ENCODE assay signal across 19 cellular contexts in the genomic region with DNA sequence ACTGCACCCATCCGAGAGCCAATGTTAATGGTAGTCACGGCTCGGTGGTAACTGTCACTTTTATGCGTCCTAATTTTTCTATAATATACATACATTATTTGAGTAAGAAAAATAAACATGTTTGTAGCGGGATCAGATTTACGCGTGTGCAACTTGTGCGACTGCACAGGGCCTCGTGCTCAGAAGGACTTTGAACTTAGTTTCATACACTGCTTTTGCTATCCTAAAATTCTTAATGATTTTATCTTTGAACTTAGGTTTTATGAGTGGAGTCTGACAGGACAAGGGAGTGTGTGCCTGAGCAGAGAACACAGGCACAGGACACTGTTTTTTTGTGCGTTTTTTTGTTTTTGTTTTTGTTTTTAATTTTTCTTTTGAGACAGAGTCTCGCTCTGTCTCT.
DNase-seq lines count a peak whose midpoint lies in the region; ATAC-seq, FAIRE-seq and TF ChIP-seq lines count a peak whose summit lies in the region.
"Had no signal": no experiment of that assay in that cellular context is flagged by ENCODE, and none has a peak within 500 bp of the region (broad histone marks: within the 10 kb centered on the region; RNA-seq: fewer than 3 reads in every experiment).

No MANE protein-coding gene starts in this region.

- no peak for TF ChIP-seq RAD21 in HepG2 (CRISPR knock-in tag; IDR thresholded peaks at IDR 0.05)

- TF ChIP-seq EP300 in HepG2 (IDR thresholded peaks at IDR 0.05; ENCODE audit: low read depth in 2 of 2, low read length in 2 of 2) (no peak), HepG2 (CRISPR knock-in tag; IDR thresholded peaks at IDR 0.05; ENCODE audit: borderline replicate concordance) (no peak)

- no peak overlapping the region for H3K4me3 ChIP-seq in HepG2 (replicated peaks in 1 of 3; ENCODE audit: insufficient read depth in 1 of 3, low read depth in 2 of 3, low read length in 3 of 3)
- no peak overlapping the region for H3K4me3 ChIP-seq in right lobe of liver
- H3K4me3 ChIP-seq in small intestine (ENCODE audit: low read depth in 1 of 2, low read length in 2 of 2): no peak overlapping the region
- H3K4me3 ChIP-seq: A549, BLaER1, GM23338 had no signal

- H3K9me3 ChIP-seq in HepG2 (ENCODE audit: low read length): no peaks in the 10 kb centered on the region
- H3K9me3 ChIP-seq in right lobe of liver: no peaks in the 10 kb centered on the region
- no peaks in the 10 kb centered on the region for H3K9me3 ChIP-seq in small intestine (ENCODE audit: control insufficient read depth, low read depth)
- H3K9me3 ChIP-seq: A549, BLaER1 had no signal

- H3K27ac ChIP-seq in HepG2 (ENCODE audit: extremely low read length, insufficient read depth, low read length) (no peak overlapping the region), right lobe of liver (no peak overlapping the region), small intestine (ENCODE audit: low read depth in 1 of 2, low read length in 1 of 2) (no peak overlapping the region)
- H3K27ac ChIP-seq: 22Rv1, BLaER1 had no signal

- TF ChIP-seq POLR2A in HepG2 (IDR thresholded peaks at IDR 0.05; ENCODE audit: insufficient read depth in 1 of 2, low read depth in 2 of 2, low read length in 2 of 2) (no peak), right lobe of liver (IDR thresholded peaks at IDR 0.05) (no peak)

- no peak overlapping the region for H3K9ac ChIP-seq in HepG2 (ENCODE audit: insufficient read depth, low read depth, low read length)
- H3K9ac ChIP-seq: BLaER1 had no signal

- FAIRE-seq in HepG2 (lab: Jason Lieb, UNC) (no peak), small intestine (lab: Jason Lieb, UNC) (no peak)
- FAIRE-seq: A549, G401.6, GM12891, H54 had no signal

- no peaks in the 10 kb centered on the region for H3K36me3 ChIP-seq in HepG2 (replicated peaks in 1 of 2; ENCODE audit: control insufficient read depth in 1 of 2, insufficient read depth in 2 of 2, low read length in 2 of 2)
- no peaks in the 10 kb centered on the region for H3K36me3 ChIP-seq in right lobe of liver
- H3K36me3 ChIP-seq in small intestine (ENCODE audit: control insufficient read depth in 2 of 2, insufficient read depth in 2 of 2, low read length in 2 of 2): no peaks in the 10 kb centered on the region
- H3K36me3 ChIP-seq: BLaER1 had no signal

- peaks cover 6 to 7% of the 10 kb centered on the region in 2 donors for H3K4me1 Mint-ChIP-seq in natural killer cell
- H3K4me1 Mint-ChIP-seq: CD14-positive monocyte had no signal

- intact Hi-C loops in HepG2 (cut with micrococcal nuclease; ENCODE audit: unreplicated experiment): no loop called here
- intact Hi-C loops in right lobe of liver (cut with DNase I): no loop called here
- intact Hi-C loops in left colon (cut with DNase I, micrococcal nuclease): no loop called here
- intact Hi-C loops in natural killer cell (cut with micrococcal nuclease): no loop called here

- no peak overlapping the region for H2AFZ ChIP-seq in HepG2 (ENCODE audit: low read length)
- H2AFZ ChIP-seq: GM23338 had no signal

- in situ Hi-C loops in HepG2 (cut with HindIII; ENCODE audit: extremely low pct_ligation_motif_present, low pct_unique_long_range_greater_than_20kb): no loop called here

- H3K36me3 Mint-ChIP-seq in natural killer cell: no peaks in the 10 kb centered on the region
- H3K36me3 Mint-ChIP-seq: CD14-positive monocyte; CD8-positive, alpha-beta T cell had no signal

- DNase-seq in HepG2 (ENCODE audit: low spot score): no peak
- no peak for DNase-seq in right lobe of liver
- DNase-seq in left colon: no peak
- DNase-seq in small intestine: peak; percentile 55
- DNase-seq in natural killer cell: no peak
- no peak for DNase-seq in DMS79 (lab: John Stamatoyannopoulos, UW)
- DNase-seq in activated CD8-positive, alpha-beta memory T cell treated with anti-CD3 and anti-CD28 coated beads for 24 hours: no peak
- DNase-seq: Calu3; CD8-positive, alpha-beta T cell; HCEC 1CT had no signal

- H3K4me3 Mint-ChIP-seq in natural killer cell: no peak overlapping the region
- H3K4me3 Mint-ChIP-seq: CD14-positive monocyte; CD8-positive, alpha-beta T cell; GM23338 had no signal

- H3K4me1 ChIP-seq in HepG2 (ENCODE audit: insufficient read depth, low read length) (peaks cover 12% of the 10 kb centered on the region), right lobe of liver (no peaks in the 10 kb centered on the region), small intestine (ENCODE audit: control insufficient read depth in 2 of 2, insufficient read depth in 1 of 2, low read depth in 1 of 2, low read length in 1 of 2) (no peaks in the 10 kb centered on the region)

- H3K27me3 ChIP-seq in HepG2 (ENCODE audit: control insufficient read depth in 1 of 2, insufficient read depth in 2 of 2, low read length in 2 of 2) (peaks cover 0 to 12% of the 10 kb centered on the region in 2 experiments; a peak in 1 of 5 replicates), right lobe of liver (no peaks in the 10 kb centered on the region), small intestine (ENCODE audit: control insufficient read depth in 2 of 2, insufficient read depth in 2 of 2, low read length in 2 of 2) (no peaks in the 10 kb centered on the region)
- H3K27me3 ChIP-seq: BLaER1 had no signal

- H3K79me2 ChIP-seq in HepG2 (ENCODE audit: insufficient read depth, low read length): no peaks in the 10 kb centered on the region

- no peak overlapping the region for H3K27ac Mint-ChIP-seq in natural killer cell
- H3K27ac Mint-ChIP-seq: CD14-positive monocyte; CD8-positive, alpha-beta T cell; GM23338 had no signal

- H3K9me3 Mint-ChIP-seq in natural killer cell: no peaks in the 10 kb centered on the region
- H3K9me3 Mint-ChIP-seq: CD8-positive, alpha-beta T cell; GM23338 had no signal

- WGBS in HepG2 (ENCODE audit: low lambda C conversion rate): 46% methylated on average over 11 of the region's 11 CpGs
- 80% methylated on average over 10 of the region's 11 CpGs for WGBS in right lobe of liver (ENCODE audit: insufficient coverage, low coverage, low lambda C conversion rate, missing lambda C conversion rate)
- 32 to 70% (median 46%) methylated on average over 11 of the region's 11 CpGs for WGBS in small intestine, 3 donors

- no peaks in the 10 kb centered on the region for H3K27me3 Mint-ChIP-seq in natural killer cell (ENCODE audit: low read depth in 2 of 2)

- no peaks in the 10 kb centered on the region for H4K20me1 ChIP-seq in HepG2 (ENCODE audit: insufficient read depth, low read length)
- H4K20me1 ChIP-seq: BLaER1 had no signal

- ATAC-seq in HepG2 (no peak), right lobe of liver (no peak), left colon (peak; percentile 72), natural killer cell (no peak), GM18858 (IDR thresholded peaks at IDR 0.05; ENCODE audit: unreplicated experiment) (no peak)
- ATAC-seq: A549; CD8-positive, alpha-beta T cell; GM23338 had no signal

- no peak overlapping the region for H3K4me2 ChIP-seq in HepG2 (ENCODE audit: low read depth, low read length)
- H3K4me2 ChIP-seq: A549, BLaER1, GM23338 had no signal

- CTCF ChIA-PET in HepG2 (lab: Yijun Ruan, JAX; ENCODE audit: low intra/inter-chr PET ratio, low total read pairs): no interaction called here

- BruUV-seq in HepG2 (replicated peaks; lab: Mats Ljungman, UMichigan): no TSS peak

- POLR2A ChIA-PET in HepG2 (lab: Yijun Ruan, JAX): no interaction called here

- no peak for TF ChIP-seq CTCF in HepG2 (CRISPR knock-in tag; IDR thresholded peaks at IDR 0.05)
- TF ChIP-seq CTCF in right lobe of liver (IDR thresholded peaks at IDR 0.05): no peak
- TF ChIP-seq CTCF in natural killer cell (IDR thresholded peaks at IDR 0.05): no peak

TF ChIP-seq in HepG2, 621 proteins besides CTCF, POLR2A, EP300 and RAD21:
- TF ChIP-seq, protein P1, sequence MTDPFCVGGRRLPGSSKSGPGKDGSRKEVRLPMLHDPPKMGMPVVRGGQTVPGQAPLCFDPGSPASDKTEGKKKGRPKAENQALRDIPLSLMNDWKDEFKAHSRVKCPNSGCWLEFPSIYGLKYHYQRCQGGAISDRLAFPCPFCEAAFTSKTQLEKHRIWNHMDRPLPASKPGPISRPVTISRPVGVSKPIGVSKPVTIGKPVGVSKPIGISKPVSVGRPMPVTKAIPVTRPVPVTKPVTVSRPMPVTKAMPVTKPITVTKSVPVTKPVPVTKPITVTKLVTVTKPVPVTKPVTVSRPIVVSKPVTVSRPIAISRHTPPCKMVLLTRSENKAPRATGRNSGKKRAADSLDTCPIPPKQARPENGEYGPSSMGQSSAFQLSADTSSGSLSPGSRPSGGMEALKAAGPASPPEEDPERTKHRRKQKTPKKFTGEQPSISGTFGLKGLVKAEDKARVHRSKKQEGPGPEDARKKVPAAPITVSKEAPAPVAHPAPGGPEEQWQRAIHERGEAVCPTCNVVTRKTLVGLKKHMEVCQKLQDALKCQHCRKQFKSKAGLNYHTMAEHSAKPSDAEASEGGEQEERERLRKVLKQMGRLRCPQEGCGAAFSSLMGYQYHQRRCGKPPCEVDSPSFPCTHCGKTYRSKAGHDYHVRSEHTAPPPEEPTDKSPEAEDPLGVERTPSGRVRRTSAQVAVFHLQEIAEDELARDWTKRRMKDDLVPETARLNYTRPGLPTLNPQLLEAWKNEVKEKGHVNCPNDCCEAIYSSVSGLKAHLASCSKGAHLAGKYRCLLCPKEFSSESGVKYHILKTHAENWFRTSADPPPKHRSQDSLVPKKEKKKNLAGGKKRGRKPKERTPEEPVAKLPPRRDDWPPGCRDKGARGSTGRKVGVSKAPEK (CRISPR knock-in tag; IDR thresholded peaks at IDR 0.05; ENCODE audit: borderline replicate concordance): no peak
- 0 out of 2 replicates have a peak, but pooled peaks have one; percentile 40 for TF ChIP-seq HNF4G (IDR thresholded peaks at IDR 0.05; ENCODE audit: borderline replicate concordance, low read depth, low read length)
- no peak for TF ChIP-seq HNF4G (CRISPR knock-in tag; IDR thresholded peaks at IDR 0.05; ENCODE audit: borderline replicate concordance, low read depth)
- TF ChIP-seq ZFP36L2 (CRISPR knock-in tag; IDR thresholded peaks at IDR 0.05): no peak
